ENCODE assay signal across 7 cellular contexts in genomic region chr13:84086098-84086846, GRCh38.
DNase-seq lines count a peak whose midpoint lies in the region; ATAC-seq and TF ChIP-seq lines count a peak whose summit lies in the region.
"Not testable (repeated sequence)": the region's sequence is repeated elsewhere in the genome, so short reads cannot be mapped to it uniquely, and the experiment has no call there.

No MANE protein-coding gene starts in this region.

- TF ChIP-seq POLR2A in spleen (IDR thresholded peaks at IDR 0.05): not testable (repeated sequence)

- WGBS in spleen, 5 donors: 77 to 96% (median 87%) methylated on average over 31 to 49 of the region's 49 CpGs

- not testable (repeated sequence) for H3K27ac ChIP-seq in brain microvascular endothelial cell
- peak overlapping the region in 1 of 8 donors; percentile 23 for H3K27ac ChIP-seq in spleen

- not testable (repeated sequence) for H3K36me3 ChIP-seq in brain microvascular endothelial cell (replicated peaks); kidney epithelial cell (ENCODE audit: control insufficient read depth, insufficient read depth, low read length); spleen

- not testable (repeated sequence) for H3K4me1 Mint-ChIP-seq in activated T-cell treated with anti-CD3 and anti-CD28 coated beads, Interleukin-2, amount 50 U/mL, for 24 hours (ENCODE audit: low read depth)

- H3K36me3 Mint-ChIP-seq in activated T-cell treated with anti-CD3 and anti-CD28 coated beads, Interleukin-2, amount 50 U/mL, for 24 hours (ENCODE audit: low read depth): not testable (repeated sequence)

- H3K9me3 Mint-ChIP-seq in activated T-cell treated with anti-CD3 and anti-CD28 coated beads, Interleukin-2, amount 50 U/mL, for 24 hours: not testable (repeated sequence)

- not testable (repeated sequence) for H3K27ac Mint-ChIP-seq in activated T-cell treated with anti-CD3 and anti-CD28 coated beads, Interleukin-2, amount 50 U/mL, for 24 hours

- H3K4me3 ChIP-seq in brain microvascular endothelial cell (ENCODE audit: low read depth, low read length) (peak overlapping the region; percentile 27), fibroblast of the aortic adventitia (ENCODE audit: low read depth, low read length) (peak overlapping the region; percentile 63), kidney epithelial cell (ENCODE audit: low read depth, low read length) (peak overlapping the region; percentile 10), spleen (peak overlapping the region in 3 of 8 donors; percentile 18 to 33 (median 20))

- not testable (repeated sequence) for H3K4me1 ChIP-seq in spleen

- not testable (repeated sequence) for H3K27me3 Mint-ChIP-seq in activated T-cell treated with anti-CD3 and anti-CD28 coated beads, Interleukin-2, amount 50 U/mL, for 24 hours

- ATAC-seq in GM18511 (IDR thresholded peaks at IDR 0.05; ENCODE audit: unreplicated experiment): peak; percentile 82

- H3K4me3 Mint-ChIP-seq in activated T-cell treated with anti-CD3 and anti-CD28 coated beads, Interleukin-2, amount 50 U/mL, for 24 hours: peak overlapping the region; percentile 8

- TF ChIP-seq CTCF in brain microvascular endothelial cell (IDR thresholded peaks at IDR 0.05; ENCODE audit: low read depth, low read length, missing control alignments); fibroblast of the aortic adventitia (IDR thresholded peaks at IDR 0.05; ENCODE audit: insufficient read depth, low read length); kidney epithelial cell (IDR thresholded peaks at IDR 0.05; ENCODE audit: insufficient read depth, low read length, poor library complexity, severe bottlenecking); spleen (IDR thresholded peaks at IDR 0.05 in 8 of 11, conservative IDR thresholded peaks at IDR 0.05 in 3 of 11): not testable (repeated sequence)

- not testable (repeated sequence) for H3K27me3 ChIP-seq in brain microvascular endothelial cell (replicated peaks); kidney epithelial cell (ENCODE audit: control insufficient read depth, insufficient read depth, low read length); spleen (replicated peaks in 1 of 7)

- peaks cover 0 to 20% (median 11%) of the 10 kb centered on the region in 8 donors for H3K9me3 ChIP-seq in spleen

- intact Hi-C loops in spleen (cut with DNase I; ENCODE audit: low total_unique reads): not testable (repeated sequence)

- DNase-seq in NCI-H1092 (lab: John Stamatoyannopoulos, UW) (peak; percentile 16), fibroblast of the aortic adventitia (ENCODE audit: low read depth) (peak; percentile 8), spleen (peak; percentile 83)
- peak; percentile 29 for DNase-seq in activated T-cell treated with anti-CD3 and anti-CD28 coated beads, Interleukin-2, amount 50 U/mL, for 24 hours
- not testable (repeated sequence) for DNase-seq in brain microvascular endothelial cell; kidney epithelial cell (ENCODE audit: low read depth)

- in situ Hi-C loops in brain microvascular endothelial cell (cut with HindIII; ENCODE audit: low pct_ligation_motif_present, low sequenced_read_pairs): not testable (repeated sequence)
